In the genomic region with DNA sequence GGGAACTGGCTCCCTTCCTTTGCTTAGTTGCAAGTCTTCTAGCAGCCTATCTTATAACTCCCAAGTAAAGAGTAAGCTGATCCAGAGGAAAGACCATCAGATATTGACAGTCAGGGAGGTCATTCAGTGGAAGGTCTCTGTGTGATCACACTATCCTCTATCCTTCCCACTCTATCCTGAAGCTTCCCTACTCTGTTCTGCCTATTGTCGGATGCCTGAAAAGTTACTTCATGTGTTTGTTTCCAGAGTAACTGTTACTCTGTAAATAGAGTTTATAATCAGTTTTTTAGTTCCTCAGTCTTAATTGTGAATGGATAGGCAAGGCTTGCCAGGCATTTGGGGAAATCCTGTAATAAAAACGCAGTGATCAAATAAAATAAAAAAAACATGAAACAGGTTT, we compare ENCODE assay signal across 16 cellular contexts.
DNase-seq lines count a peak whose midpoint lies in the region; ATAC-seq lines count a peak whose summit lies in the region.
"Had no signal": no experiment of that assay in that cellular context is flagged by ENCODE, and none has a peak within 500 bp of the region (broad histone marks: within the 10 kb centered on the region; RNA-seq: fewer than 3 reads in every experiment).

No MANE protein-coding gene starts in this region.

- ATAC-seq in Right ventricle myocardium superior (ENCODE audit: poor library complexity) (peak; percentile 60), HG02678 (IDR thresholded peaks at IDR 0.05; ENCODE audit: unreplicated experiment) (no peak)
- no peak for ATAC-seq in central memory CD8-positive, alpha-beta T cell (replicated peaks; ENCODE audit: extremely low read depth, poor library complexity, severe bottlenecking)

- intact Hi-C loops in Right ventricle myocardium superior (cut with DNase I) (no loop called here), cardiac septum (cut with DNase I) (no loop called here)

- peak overlapping the region; percentile 64 for H3K27ac Mint-ChIP-seq in central memory CD8-positive, alpha-beta T cell (ENCODE audit: low read depth)
- H3K27ac Mint-ChIP-seq: CD8-positive, alpha-beta memory T cell; IgD-negative memory B cell had no signal

- no peak overlapping the region for H3K4me3 Mint-ChIP-seq in central memory CD8-positive, alpha-beta T cell
- H3K4me3 Mint-ChIP-seq: CD8-positive, alpha-beta memory T cell; IgD-negative memory B cell had no signal

- H3K9me3 Mint-ChIP-seq in central memory CD8-positive, alpha-beta T cell: no peaks in the 10 kb centered on the region
- H3K9me3 Mint-ChIP-seq: CD8-positive, alpha-beta memory T cell; IgD-negative memory B cell had no signal

- no peaks in the 10 kb centered on the region for H3K27me3 Mint-ChIP-seq in central memory CD8-positive, alpha-beta T cell
- H3K27me3 Mint-ChIP-seq: CD8-positive, alpha-beta memory T cell; IgD-negative memory B cell had no signal

- no peaks in the 10 kb centered on the region for H3K4me1 Mint-ChIP-seq in central memory CD8-positive, alpha-beta T cell
- H3K4me1 Mint-ChIP-seq: IgD-negative memory B cell had no signal

- DNase-seq in Right ventricle myocardium superior (no peak), cardiac septum (ENCODE audit: low spot score) (no peak), GDM1 (lab: John Stamatoyannopoulos, UW) (peak; percentile 10), renal cortical epithelial cell (ENCODE audit: low read depth) (peak; percentile 22), SKM-1 treated with dmso at 0.1 percent for 144 hours (lab: John Stamatoyannopoulos, UW; ENCODE audit: unreplicated experiment) (no peak)
- no peak for DNase-seq in central memory CD8-positive, alpha-beta T cell (ENCODE audit: low spot score in 2 of 2)
- DNase-seq: CD8-positive, alpha-beta memory T cell; DND-41; HCEC 1CT; MM.1S; NCI-H1694 treated with DMSO at 0.1 percent for 48 hours; NCI-H2227 treated with DMSO at 0.1 percent for 48 hours; NCI-H510A treated with DMSO at 0.1 percent for 48 hours; NCI-H82 had no signal

- H3K36me3 Mint-ChIP-seq in central memory CD8-positive, alpha-beta T cell (ENCODE audit: insufficient read depth): no peaks in the 10 kb centered on the region
- H3K36me3 Mint-ChIP-seq: CD8-positive, alpha-beta memory T cell had no signal

Comparison
In these comparisons a context has a peak if more than half of its experiments do, and no peak if none do; other contexts are left out.
1. DNase-seq: peak in GDM1 (single experiment) and renal cortical epithelial cell (single experiment); none in Right ventricle myocardium superior (single experiment), cardiac septum (single experiment), central memory CD8-positive, alpha-beta T cell (0 of 2) and SKM-1 treated with dmso at 0.1 percent for 144 hours (single experiment).